ENCODE assay signal across 10 cellular contexts in genomic region chr2:189613077-189613636, GRCh38. TPM values are rescaled to one million over a fixed set of nuclear protein-coding genes. Genes with fewer than 3 reads are reported as not detected.
DNase-seq lines count a peak whose midpoint lies in the region; ATAC-seq and TF ChIP-seq lines count a peak whose summit lies in the region.
"Had no signal": no experiment of that assay in that cellular context is flagged by ENCODE, and none has a peak within 500 bp of the region (broad histone marks: within the 10 kb centered on the region; RNA-seq: fewer than 3 reads in every experiment).

No MANE protein-coding gene starts in this region.

- peaks cover 8% of the 10 kb centered on the region for H3K4me1 ChIP-seq in foreskin keratinocyte
- no peaks in the 10 kb centered on the region for H3K4me1 ChIP-seq in naive thymus-derived CD4-positive, alpha-beta T cell (ENCODE audit: control insufficient read depth in 2 of 2, insufficient read depth in 2 of 2, low read length in 2 of 2)

- H3K4me3 ChIP-seq in SK-N-MC, result peak overlapping the region; percentile 40
- no peak overlapping the region for H3K4me3 ChIP-seq in naive thymus-derived CD4-positive, alpha-beta T cell (ENCODE audit: low read length)

- H3K27ac Mint-ChIP-seq in naive thymus-derived CD4-positive, alpha-beta T cell, result peak overlapping the region in 1 of 9 donors; percentile 43

- H3K27me3 Mint-ChIP-seq in naive thymus-derived CD4-positive, alpha-beta T cell, result no peaks in the 10 kb centered on the region

- peak overlapping the region in 4 of 10 donors; percentile 8 to 49 (median 28) for H3K4me3 Mint-ChIP-seq in naive thymus-derived CD4-positive, alpha-beta T cell

- intact Hi-C loops in naive thymus-derived CD4-positive, alpha-beta T cell (cut with micrococcal nuclease), result no loop called here

- no peaks in the 10 kb centered on the region for H3K36me3 ChIP-seq in SK-N-MC (ENCODE audit: insufficient read depth, low read length)
- no peaks in the 10 kb centered on the region for H3K36me3 ChIP-seq in naive thymus-derived CD4-positive, alpha-beta T cell (ENCODE audit: control insufficient read depth in 2 of 3, insufficient read depth in 3 of 3, low read length in 3 of 3)

- CTCF ChIA-PET in naive thymus-derived CD4-positive, alpha-beta T cell (lab: Charles Lee), result no interaction called here

- POLR2A ChIA-PET in naive thymus-derived CD4-positive, alpha-beta T cell (lab: Charles Lee), result interaction anchor here (0.5 kb wide), 1 partner anchor 155 kb away, joined by 4 read pairs; no protein-coding TSS in a partner anchor

- H3K36me3 Mint-ChIP-seq in naive thymus-derived CD4-positive, alpha-beta T cell, result no peaks in the 10 kb centered on the region

- H3K9me3 Mint-ChIP-seq in naive thymus-derived CD4-positive, alpha-beta T cell, result no peaks in the 10 kb centered on the region

- peak overlapping the region; percentile 37 for H3K9ac ChIP-seq in SK-N-MC (ENCODE audit: insufficient read length)

- H3K9me3 ChIP-seq in SK-N-MC (ENCODE audit: low read depth, low read length), result no peaks in the 10 kb centered on the region
- no peaks in the 10 kb centered on the region for H3K9me3 ChIP-seq in naive thymus-derived CD4-positive, alpha-beta T cell (ENCODE audit: control insufficient read depth in 2 of 3, low read length in 3 of 3)

- no peaks in the 10 kb centered on the region for H3K27me3 ChIP-seq in foreskin keratinocyte
- H3K27me3 ChIP-seq in naive thymus-derived CD4-positive, alpha-beta T cell (ENCODE audit: control insufficient read depth in 2 of 2, insufficient read depth in 2 of 2, low read length in 2 of 2), result no peaks in the 10 kb centered on the region

- TF ChIP-seq CTCF in foreskin keratinocyte (conservative IDR thresholded peaks at IDR 0.05), result no peak

- H3K27ac ChIP-seq in SK-N-MC, result peak overlapping the region; percentile 95
- H3K27ac ChIP-seq in foreskin keratinocyte, result peak overlapping the region; percentile 58
- no peak overlapping the region for H3K27ac ChIP-seq in naive thymus-derived CD4-positive, alpha-beta T cell (ENCODE audit: low read depth, low read length)
- H3K27ac ChIP-seq: HL-60 had no signal

- DNase-seq in DMS53 (lab: John Stamatoyannopoulos, UW), result peak; percentile 87
- no peak for DNase-seq in SK-N-MC (ENCODE audit: low read depth, low spot score)
- DNase-seq in foreskin keratinocyte, result peak in 1 of 2 donors; percentile 68
- peak; percentile 4 for DNase-seq in pons (ENCODE audit: low spot score)
- no peak for DNase-seq in SIG-M5 (lab: John Stamatoyannopoulos, UW)
- DNase-seq in naive thymus-derived CD4-positive, alpha-beta T cell, result no peak
- DNase-seq in stimulated activated CD4-positive, alpha-beta T cell treated with anti-CD3 and anti-CD28 coated beads, Interleukin-12 subunit alpha, Interleukin-12 subunit beta, amount 100 ng/mL, for 4 hours, result no peak
- no peak for DNase-seq in T-helper 1 cell
- DNase-seq: stimulated activated CD8-positive, alpha-beta memory T cell treated with anti-CD3 and anti-CD28 coated beads, Interleukin-4, amount 100 ng/mL, for 48 hours had no signal

- peak; percentile 54 for ATAC-seq in foreskin keratinocyte
- no peak for ATAC-seq in naive thymus-derived CD4-positive, alpha-beta T cell

- peaks cover 0 to 9% (median 4%) of the 10 kb centered on the region in 7 donors for H3K4me1 Mint-ChIP-seq in naive thymus-derived CD4-positive, alpha-beta T cell

RNA-seq across cellular contexts. Expression of gene SLC40A1, which starts 32.6 kb away (rescaled TPM):
- 0.04 and 0.07 TPM in 2 replicates for total RNA-seq in foreskin keratinocyte
- 0.02 TPM in 2 replicates for polyA plus RNA-seq in foreskin keratinocyte
- total RNA-seq in naive thymus-derived CD4-positive, alpha-beta T cell, result 10 to 100 TPM in 4 of 5 experiments, 1 to 10 TPM in 1; 4.2 to 38.0 (median 24.4) TPM
- 100 to 1,000 TPM; 101 to 117 TPM for polyA plus RNA-seq in naive thymus-derived CD4-positive, alpha-beta T cell

RNA-seq across cellular contexts. Expression of gene ASNSD1, which starts 48.1 kb away (rescaled TPM):
- 33.5 and 34.4 TPM in 2 replicates for total RNA-seq in foreskin keratinocyte
- 21.9 and 23.1 TPM in 2 replicates for polyA plus RNA-seq in foreskin keratinocyte
- total RNA-seq in naive thymus-derived CD4-positive, alpha-beta T cell, result 10 to 100 TPM; 24.0 to 48.9 (median 40.7) TPM
- 10 to 100 TPM; 50.6 to 69.3 TPM for polyA plus RNA-seq in naive thymus-derived CD4-positive, alpha-beta T cell

Comparison
In these comparisons a context has a peak if more than half of its experiments do, and no peak if none do; other contexts are left out.
1. DNase-seq: peak in DMS53 (single experiment) and pons (single experiment); none in SK-N-MC (single experiment), SIG-M5 (single experiment), naive thymus-derived CD4-positive, alpha-beta T cell (0 of 9), stimulated activated CD4-positive, alpha-beta T cell treated with anti-CD3 and anti-CD28 coated beads, Interleukin-12 subunit alpha, Interleukin-12 subunit beta, amount 100 ng/mL, for 4 hours (single experiment) and T-helper 1 cell (0 of 5).